In genomic region chr12:106673151-106673550, GRCh38 we compare ENCODE assay signal across 21 cellular contexts.
DNase-seq lines count a peak whose midpoint lies in the region; ATAC-seq and TF ChIP-seq lines count a peak whose summit lies in the region.
"Had no signal": no experiment of that assay in that cellular context is flagged by ENCODE, and none has a peak within 500 bp of the region (broad histone marks: within the 10 kb centered on the region; RNA-seq: fewer than 3 reads in every experiment).

No MANE protein-coding gene starts in this region.

- H3K27me3 Mint-ChIP-seq in endodermal cell (ENCODE audit: insufficient read depth) (peaks cover 3% of the 10 kb centered on the region), osteocyte (ENCODE audit: unreplicated experiment) (peaks cover 53% of the 10 kb centered on the region)

- H3K4me1 Mint-ChIP-seq in endodermal cell, result peaks cover 14% of the 10 kb centered on the region
- peaks cover 2% of the 10 kb centered on the region for H3K4me1 Mint-ChIP-seq in osteocyte (ENCODE audit: unreplicated experiment)
- H3K4me1 Mint-ChIP-seq: B cell; central memory CD8-positive, alpha-beta T cell had no signal

- peaks cover 8% of the 10 kb centered on the region for H3K4me1 ChIP-seq in endodermal cell (ENCODE audit: control insufficient read depth, insufficient read depth, low read length)
- H3K4me1 ChIP-seq: adrenal gland, transverse colon had no signal

- DNase-seq in NCI-H2107 treated with DMSO at 0.1 percent for 48 hours (lab: John Stamatoyannopoulos, UW; ENCODE audit: unreplicated experiment) (peak; percentile 14), NCI-H2107 (lab: John Stamatoyannopoulos, UW) (no peak), NCI-H524 (lab: John Stamatoyannopoulos, UW) (peak; percentile 70 to 84), endodermal cell (peak; percentile 50), osteocyte (ENCODE audit: extremely low spot score, unreplicated experiment) (peak; percentile 62)
- DNase-seq: 8988T; activated CD4-positive, alpha-beta T cell treated with anti-CD3 and anti-CD28 coated beads for 4 hours; activated effector memory CD4-positive, alpha-beta T cell treated with Interleukin-2 at 50 U/mL for 16 hours; adrenal gland; GF-D8; NCI-H146; PC-9; stimulated activated naive CD4-positive, alpha-beta T cell treated with Interleukin-2 at 50 U/mL for 16 hours; transverse colon had no signal

- TF ChIP-seq CTCF in endodermal cell (conservative IDR thresholded peaks at IDR 0.05), result no peak
- TF ChIP-seq CTCF in osteocyte (IDR thresholded peaks at IDR 0.05), result no peak

- H3K9me3 ChIP-seq in endodermal cell (ENCODE audit: control insufficient read depth, low read length), result no peaks in the 10 kb centered on the region
- H3K9me3 ChIP-seq: adrenal gland, heart right ventricle, transverse colon had no signal

- no peaks in the 10 kb centered on the region for H3K9me3 Mint-ChIP-seq in endodermal cell
- H3K9me3 Mint-ChIP-seq in osteocyte (ENCODE audit: unreplicated experiment), result no peaks in the 10 kb centered on the region
- H3K9me3 Mint-ChIP-seq: central memory CD8-positive, alpha-beta T cell had no signal

- peak overlapping the region; percentile 97 for H3K27ac ChIP-seq in endodermal cell (ENCODE audit: low read depth, low read length)
- H3K27ac ChIP-seq: adrenal gland, heart right ventricle, PC-9, transverse colon had no signal

- ATAC-seq in GM18867 (IDR thresholded peaks at IDR 0.05; ENCODE audit: unreplicated experiment), result no peak
- no peak for ATAC-seq in GM18520 (IDR thresholded peaks at IDR 0.05; ENCODE audit: unreplicated experiment)
- ATAC-seq in GM19351 (IDR thresholded peaks at IDR 0.05; ENCODE audit: unreplicated experiment), result no peak
- ATAC-seq: heart right ventricle, right cardiac atrium had no signal

- H3K36me3 Mint-ChIP-seq in endodermal cell (ENCODE audit: low read depth) (no peaks in the 10 kb centered on the region), osteocyte (ENCODE audit: unreplicated experiment) (no peaks in the 10 kb centered on the region)

- H3K27ac Mint-ChIP-seq in endodermal cell, result no peak overlapping the region
- no peak overlapping the region for H3K27ac Mint-ChIP-seq in osteocyte (ENCODE audit: unreplicated experiment)
- H3K27ac Mint-ChIP-seq: B cell had no signal

- H3K4me3 ChIP-seq in endodermal cell (ENCODE audit: low read length), result no peak overlapping the region
- H3K4me3 ChIP-seq: adrenal gland, heart right ventricle, PC-9, transverse colon had no signal

- WGBS in endodermal cell (ENCODE audit: insufficient coverage in 1 of 2, insufficient read length in 1 of 2), 2 experiments, result 63 to 76% methylated on average over 7 of the region's 7 CpGs

- no peaks in the 10 kb centered on the region for H3K27me3 ChIP-seq in endodermal cell (ENCODE audit: control insufficient read depth, insufficient read depth, low read length, poor library complexity, severe bottlenecking)

- H3K36me3 ChIP-seq in endodermal cell (ENCODE audit: control insufficient read depth, insufficient read depth, low read length), result no peaks in the 10 kb centered on the region
- H3K36me3 ChIP-seq: adrenal gland, heart right ventricle, transverse colon had no signal

- no peak overlapping the region for H3K9ac ChIP-seq in endodermal cell (ENCODE audit: extremely low read depth, low read length, poor library complexity, severe bottlenecking)

- H3K4me3 Mint-ChIP-seq in endodermal cell, result no peak overlapping the region
- H3K4me3 Mint-ChIP-seq in osteocyte (ENCODE audit: unreplicated experiment), result no peak overlapping the region
- H3K4me3 Mint-ChIP-seq: B cell; central memory CD8-positive, alpha-beta T cell had no signal
